1 cellular context compared by ENCODE assay signal in genomic region chr12:130953783-130954543, GRCh38.
TF ChIP-seq lines count a peak whose summit lies in the region.

TSS of gene ADGRD1 (plus strand) at chr12:130953907. CDS start at chr12:130954466, 559 bp downstream.

TF ChIP-seq in GM12878, 131 proteins besides CTCF, POLR2A, EP300 and RAD21 (continued from another document):
- TF ChIP-seq ZNF687 (IDR thresholded peaks at IDR 0.05) (peak; percentile 88), NR2C2 (IDR thresholded peaks at IDR 0.05; ENCODE audit: borderline replicate concordance, control insufficient read depth, insufficient read length, low read depth) (no peak), ATF2 (IDR thresholded peaks at IDR 0.05; ENCODE audit: low read length) (no peak), CREM (IDR thresholded peaks at IDR 0.05; ENCODE audit: low read depth) (no peak), TARDBP (IDR thresholded peaks at IDR 0.05; ENCODE audit: borderline replicate concordance) (no peak), IRF4 (IDR thresholded peaks at IDR 0.05; ENCODE audit: low read depth, low read length) (no peak), ZBED1 (IDR thresholded peaks at IDR 0.05; ENCODE audit: borderline replicate concordance) (no peak), HDAC6 (IDR thresholded peaks at IDR 0.05; ENCODE audit: unreplicated experiment) (no peak), RELA (IDR thresholded peaks at IDR 0.05; ENCODE audit: borderline replicate concordance, partially characterized antibody) (no peak), CHD4 (IDR thresholded peaks at IDR 0.05) (no peak), BCL11A (IDR thresholded peaks at IDR 0.05; ENCODE audit: low read depth, low read length) (0 out of 2 replicates have a peak, but pooled peaks have one; percentile 45), NR2C1 (IDR thresholded peaks at IDR 0.05) (no peak), CBFB (IDR thresholded peaks at IDR 0.05; ENCODE audit: low read depth) (no peak), RCOR1 (conservative IDR thresholded peaks at IDR 0.05; ENCODE audit: low read depth, low read length) (no peak), DPF2 (IDR thresholded peaks at IDR 0.05) (0 out of 2 replicates have a peak, but pooled peaks have one; percentile 36), PKNOX1 (IDR thresholded peaks at IDR 0.05) (no peak), RB1 (IDR thresholded peaks at IDR 0.05; ENCODE audit: borderline replicate concordance) (no peak), GABPA (IDR thresholded peaks at IDR 0.05; ENCODE audit: low read depth) (no peak), SREBF2 (IDR thresholded peaks at IDR 0.05; ENCODE audit: low read length) (no peak), IKZF2 (IDR thresholded peaks at IDR 0.05) (peak; percentile 75; a peak in 2 of 4 replicates), WRNIP1 (IDR thresholded peaks at IDR 0.05; ENCODE audit: borderline replicate concordance, low read depth, low read length) (no peak), HDGF (IDR thresholded peaks at IDR 0.05) (no peak), BHLHE40 (IDR thresholded peaks at IDR 0.05; ENCODE audit: borderline replicate concordance in 1 of 2, low read depth in 2 of 2, low read length in 1 of 2) (peak in 1 of 2 experiments; percentile 31; a peak in 1 of 4 replicates), NFXL1 (IDR thresholded peaks at IDR 0.05; ENCODE audit: borderline replicate concordance) (no peak), ATF7 (IDR thresholded peaks at IDR 0.05; ENCODE audit: low read depth) (peak; percentile 64; the same call in 1 of the 2 replicates), POU2F2 (IDR thresholded peaks at IDR 0.05; ENCODE audit: borderline replicate concordance, low read depth, low read length) (no peak), E4F1 (IDR thresholded peaks at IDR 0.05; ENCODE audit: borderline replicate concordance, partially characterized antibody) (no peak), TAF1 (IDR thresholded peaks at IDR 0.05; ENCODE audit: borderline replicate concordance, low read depth, low read length) (0 out of 2 replicates have a peak, but pooled peaks have one; percentile 26), POLR2AphosphoS5 (IDR thresholded peaks at IDR 0.05; ENCODE audit: low read length) (peak; percentile 50; the same call in 1 of the 2 replicates), MEF2B (IDR thresholded peaks at IDR 0.05; ENCODE audit: partially characterized antibody, poor library complexity, severe bottlenecking) (peak; percentile 79), SPI1 (IDR thresholded peaks at IDR 0.05; ENCODE audit: borderline replicate concordance, insufficient read depth, low read depth, low read length) (peak; percentile 69; the same call in 1 of the 2 replicates), NBN (IDR thresholded peaks at IDR 0.05) (peak; percentile 22; the same call in 1 of the 2 replicates), IKZF1 (conservative IDR thresholded peaks at IDR 0.05) (peak; percentile 76)
- TF ChIP-seq, protein P1, sequence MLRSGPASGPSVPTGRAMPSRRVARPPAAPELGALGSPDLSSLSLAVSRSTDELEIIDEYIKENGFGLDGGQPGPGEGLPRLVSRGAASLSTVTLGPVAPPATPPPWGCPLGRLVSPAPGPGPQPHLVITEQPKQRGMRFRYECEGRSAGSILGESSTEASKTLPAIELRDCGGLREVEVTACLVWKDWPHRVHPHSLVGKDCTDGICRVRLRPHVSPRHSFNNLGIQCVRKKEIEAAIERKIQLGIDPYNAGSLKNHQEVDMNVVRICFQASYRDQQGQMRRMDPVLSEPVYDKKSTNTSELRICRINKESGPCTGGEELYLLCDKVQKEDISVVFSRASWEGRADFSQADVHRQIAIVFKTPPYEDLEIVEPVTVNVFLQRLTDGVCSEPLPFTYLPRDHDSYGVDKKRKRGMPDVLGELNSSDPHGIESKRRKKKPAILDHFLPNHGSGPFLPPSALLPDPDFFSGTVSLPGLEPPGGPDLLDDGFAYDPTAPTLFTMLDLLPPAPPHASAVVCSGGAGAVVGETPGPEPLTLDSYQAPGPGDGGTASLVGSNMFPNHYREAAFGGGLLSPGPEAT (IDR thresholded peaks at IDR 0.05; ENCODE audit: low read depth) = peak; percentile 76; the same call in 1 of the 2 replicates
- TF ChIP-seq, protein P2, sequence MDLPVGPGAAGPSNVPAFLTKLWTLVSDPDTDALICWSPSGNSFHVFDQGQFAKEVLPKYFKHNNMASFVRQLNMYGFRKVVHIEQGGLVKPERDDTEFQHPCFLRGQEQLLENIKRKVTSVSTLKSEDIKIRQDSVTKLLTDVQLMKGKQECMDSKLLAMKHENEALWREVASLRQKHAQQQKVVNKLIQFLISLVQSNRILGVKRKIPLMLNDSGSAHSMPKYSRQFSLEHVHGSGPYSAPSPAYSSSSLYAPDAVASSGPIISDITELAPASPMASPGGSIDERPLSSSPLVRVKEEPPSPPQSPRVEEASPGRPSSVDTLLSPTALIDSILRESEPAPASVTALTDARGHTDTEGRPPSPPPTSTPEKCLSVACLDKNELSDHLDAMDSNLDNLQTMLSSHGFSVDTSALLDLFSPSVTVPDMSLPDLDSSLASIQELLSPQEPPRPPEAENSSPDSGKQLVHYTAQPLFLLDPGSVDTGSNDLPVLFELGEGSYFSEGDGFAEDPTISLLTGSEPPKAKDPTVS (IDR thresholded peaks at IDR 0.05; ENCODE audit: low read depth, low read length) = no peak
- TF ChIP-seq, protein P3, sequence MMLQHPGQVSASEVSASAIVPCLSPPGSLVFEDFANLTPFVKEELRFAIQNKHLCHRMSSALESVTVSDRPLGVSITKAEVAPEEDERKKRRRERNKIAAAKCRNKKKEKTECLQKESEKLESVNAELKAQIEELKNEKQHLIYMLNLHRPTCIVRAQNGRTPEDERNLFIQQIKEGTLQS (IDR thresholded peaks at IDR 0.05; ENCODE audit: borderline replicate concordance, extremely low read depth, low read depth, low read length) = no peak
